In genomic region chr9:112487799-112488345, GRCh38 we compare ENCODE assay signal across 8 cellular contexts. TPM values are rescaled to one million over a fixed set of nuclear protein-coding genes. Genes with fewer than 3 reads are reported as not detected.
DNase-seq lines count a peak whose midpoint lies in the region; ATAC-seq and TF ChIP-seq lines count a peak whose summit lies in the region.

No MANE protein-coding gene starts in this region.

- TF ChIP-seq CTCF in GM12865 (IDR thresholded peaks at IDR 0.05; ENCODE audit: insufficient read depth, low read depth, low read length, missing control alignments) (no peak), neural cell (IDR thresholded peaks at IDR 0.05; ENCODE audit: poor library complexity, severe bottlenecking) (no peak)

- H3K9me2 ChIP-seq in neural cell (ENCODE audit: insufficient read depth, low read length) = no peaks in the 10 kb centered on the region

- no peaks in the 10 kb centered on the region for H3K27me3 Mint-ChIP-seq in effector memory CD8-positive, alpha-beta T cell

- H3K4me3 ChIP-seq in GM12865 (ENCODE audit: low read depth, low read length) (peak overlapping the region; percentile 67), neural cell (ENCODE audit: low read length) (peak overlapping the region; percentile 80)

- no peak for ATAC-seq in effector memory CD8-positive, alpha-beta T cell (replicated peaks)
- ATAC-seq in HG03520 (IDR thresholded peaks at IDR 0.05; ENCODE audit: unreplicated experiment) = no peak

- peak overlapping the region in 1 of 2 donors; percentile 81 for H3K27ac Mint-ChIP-seq in effector memory CD8-positive, alpha-beta T cell

- no peaks in the 10 kb centered on the region for H3K36me3 ChIP-seq in neural cell (ENCODE audit: insufficient read depth, low read length)

- peak overlapping the region; percentile 94 for H3K4me2 ChIP-seq in neural cell (ENCODE audit: low read length)

- peaks cover 65% of the 10 kb centered on the region for H3K79me2 ChIP-seq in neural cell (replicated peaks; ENCODE audit: insufficient read depth, low read length)

- H3K27ac ChIP-seq in neural cell (ENCODE audit: low read length) = peak overlapping the region; percentile 80

- H4K20me1 ChIP-seq in neural cell (ENCODE audit: insufficient read depth) = no peaks in the 10 kb centered on the region

- no peaks in the 10 kb centered on the region for H3K9me3 Mint-ChIP-seq in effector memory CD8-positive, alpha-beta T cell

- no peaks in the 10 kb centered on the region for H3F3A ChIP-seq in neural cell (ENCODE audit: insufficient read depth, low read length, poor library complexity, severe bottlenecking)

- H3K4me3 Mint-ChIP-seq in effector memory CD8-positive, alpha-beta T cell = peak overlapping the region; percentile 88 to 89

- no peak overlapping the region for H2AFZ ChIP-seq in neural cell (ENCODE audit: low read depth, low read length)

- no peaks in the 10 kb centered on the region for H3K9me3 ChIP-seq in neural cell (ENCODE audit: low read length)

- H3K36me3 Mint-ChIP-seq in effector memory CD8-positive, alpha-beta T cell (ENCODE audit: insufficient read depth) = peaks cover 9% of the 10 kb centered on the region

- DNase-seq in GM12865 (ENCODE audit: low read depth) = peak; percentile 7
- peak; percentile 33 for DNase-seq in OCI-M1 (lab: John Stamatoyannopoulos, UW)
- no peak for DNase-seq in effector memory CD8-positive, alpha-beta T cell
- DNase-seq in retina = no peak
- no peak for DNase-seq in KBM-7
- DNase-seq in HuH-7.5 (ENCODE audit: low spot score) = no peak

- no peak for TF ChIP-seq RAD21 in neural cell (conservative IDR thresholded peaks at IDR 0.05)

- no peaks in the 10 kb centered on the region for H3K27me3 ChIP-seq in neural cell (ENCODE audit: insufficient read depth, low read depth, low read length)

- in situ Hi-C loops in KBM-7 (cut with MboI; ENCODE audit: low pct_unique_long_range_greater_than_20kb, low sequenced_read_pairs) = no loop called here

- H3K4me1 Mint-ChIP-seq in effector memory CD8-positive, alpha-beta T cell (ENCODE audit: low read depth in 2 of 2) = peaks cover 9 to 13% of the 10 kb centered on the region in 2 donors

- TF ChIP-seq EP300 in neural cell (conservative IDR thresholded peaks at IDR 0.05; ENCODE audit: poor library complexity, severe bottlenecking) = no peak

- H3K9ac ChIP-seq in neural cell (ENCODE audit: low read length) = peak overlapping the region; percentile 83

TF ChIP-seq in neural cell, 6 proteins besides CTCF, POLR2A, EP300 and RAD21:
- peak; percentile 36 for TF ChIP-seq REST (IDR thresholded peaks at IDR 0.05; ENCODE audit: borderline replicate concordance)
- no peak for TF ChIP-seq POLR2AphosphoS5 (IDR thresholded peaks at IDR 0.05)

RNA-seq across cellular contexts. Expression of gene KIAA1958, which starts 1.2 kb away (rescaled TPM):
- polyA plus RNA-seq in neural cell = 8.4 and 8.7 TPM in 2 replicates
- polyA minus RNA-seq in neural cell = 49.4 and 66.1 TPM in 2 replicates

Comparison
In these comparisons a context has a peak if more than half of its experiments do, and no peak if none do; other contexts are left out.
1. DNase-seq: peak in GM12865 (single experiment) and OCI-M1 (single experiment); none in effector memory CD8-positive, alpha-beta T cell (0 of 3), retina (single experiment), KBM-7 (single experiment) and HuH-7.5 (single experiment).